Comparison of ENCODE assay signal across 9 cellular contexts in the genomic region with DNA sequence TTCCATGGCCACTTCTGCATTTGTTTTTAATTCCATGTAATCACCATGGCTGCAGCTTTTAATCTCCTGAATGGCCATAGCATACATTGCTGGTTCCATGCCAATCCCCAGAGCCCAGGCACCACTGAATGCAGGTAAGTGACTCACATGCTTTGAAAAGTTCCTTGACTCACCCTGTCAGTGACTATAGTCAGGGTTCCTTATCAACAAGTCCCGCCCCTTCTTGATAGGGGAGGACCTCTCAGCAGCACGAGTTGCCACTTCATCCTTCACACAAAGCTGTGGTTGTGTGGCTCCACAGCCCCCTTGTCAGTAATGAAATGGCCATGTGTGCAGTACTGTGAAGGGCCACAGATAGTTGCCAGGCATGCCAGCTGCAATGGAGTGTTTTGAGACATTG.
A peak's percentile ranks its signal among the peaks of the same experiment; 100 is the strongest.
DNase-seq lines count a peak whose midpoint lies in the region; ATAC-seq lines count a peak whose summit lies in the region.
"Had no signal": no experiment of that assay in that cellular context is flagged by ENCODE, and none has a peak within 500 bp of the region (broad histone marks: within the 10 kb centered on the region; RNA-seq: fewer than 3 reads in every experiment).

No MANE protein-coding gene starts in this region.

- H3K27ac ChIP-seq in epithelial cell of prostate: no peak overlapping the region
- no peak overlapping the region for H3K27ac ChIP-seq in SJCRH30
- H3K27ac ChIP-seq: KMS-11 had no signal

- H3K27me3 ChIP-seq in SJCRH30: no peaks in the 10 kb centered on the region

- DNase-seq in ELF-1 (ENCODE audit: low read depth, low spot score): peak; percentile 30
- DNase-seq in NCI-H226: peak; percentile 94
- DNase-seq in epithelial cell of prostate (ENCODE audit: low read depth, low spot score): peak; percentile 70
- DNase-seq in non-pigmented ciliary epithelial cell (ENCODE audit: low read depth): peak; percentile 72
- no peak for DNase-seq in natural killer cell treated with Interleukin-12 subunit alpha and Interleukin-12 subunit beta and Interleukin-15 and Interleukin-18, amount 100 ng/mL, for 72 hours (ENCODE audit: low spot score)
- no peak for DNase-seq in stimulated activated naive B cell treated with anti-CD40 and anti-IgM and Interleukin-4, amounts not matched to agents 10 μg/mL and 1 μg/mL and 100 μg/mL, for 72 hours
- no peak for DNase-seq in SJCRH30

- H3K4me3 Mint-ChIP-seq in natural killer cell treated with Interleukin-12 subunit alpha and Interleukin-12 subunit beta and Interleukin-15 and Interleukin-18, amount 100 ng/mL, for 72 hours: no peak overlapping the region
- no peak overlapping the region for H3K4me3 Mint-ChIP-seq in stimulated activated naive B cell treated with anti-CD40 and anti-IgM and Interleukin-4, amounts not matched to agents 10 μg/mL and 1 μg/mL and 100 μg/mL, for 72 hours

- no peak overlapping the region for H3K27ac Mint-ChIP-seq in natural killer cell treated with Interleukin-12 subunit alpha and Interleukin-12 subunit beta and Interleukin-15 and Interleukin-18, amount 100 ng/mL, for 72 hours
- H3K27ac Mint-ChIP-seq in stimulated activated naive B cell treated with anti-CD40 and anti-IgM and Interleukin-4, amounts not matched to agents 10 μg/mL and 1 μg/mL and 100 μg/mL, for 72 hours: no peak overlapping the region

- no peaks in the 10 kb centered on the region for H3K36me3 ChIP-seq in SJCRH30

- no peak for ATAC-seq in natural killer cell treated with Interleukin-12 subunit alpha and Interleukin-12 subunit beta and Interleukin-15 and Interleukin-18, amount 100 ng/mL, for 72 hours
- ATAC-seq in stimulated activated naive B cell treated with anti-CD40 and anti-IgM and Interleukin-4, amounts not matched to agents 10 μg/mL and 1 μg/mL and 100 μg/mL, for 72 hours (replicated peaks): no peak
- no peak for ATAC-seq in GM18517 (IDR thresholded peaks at IDR 0.05; ENCODE audit: unreplicated experiment)

- H3K27me3 Mint-ChIP-seq in natural killer cell treated with Interleukin-12 subunit alpha and Interleukin-12 subunit beta and Interleukin-15 and Interleukin-18, amount 100 ng/mL, for 72 hours: no peaks in the 10 kb centered on the region
- H3K27me3 Mint-ChIP-seq in stimulated activated naive B cell treated with anti-CD40 and anti-IgM and Interleukin-4, amounts not matched to agents 10 μg/mL and 1 μg/mL and 100 μg/mL, for 72 hours: no peaks in the 10 kb centered on the region

- H3K4me1 ChIP-seq in SJCRH30: no peaks in the 10 kb centered on the region

- H3K36me3 Mint-ChIP-seq in natural killer cell treated with Interleukin-12 subunit alpha and Interleukin-12 subunit beta and Interleukin-15 and Interleukin-18, amount 100 ng/mL, for 72 hours: peaks cover 9% of the 10 kb centered on the region
- no peaks in the 10 kb centered on the region for H3K36me3 Mint-ChIP-seq in stimulated activated naive B cell treated with anti-CD40 and anti-IgM and Interleukin-4, amounts not matched to agents 10 μg/mL and 1 μg/mL and 100 μg/mL, for 72 hours

- no peak overlapping the region for H3K4me3 ChIP-seq in SJCRH30

- peaks cover 17% of the 10 kb centered on the region for H3K9me3 Mint-ChIP-seq in natural killer cell treated with Interleukin-12 subunit alpha and Interleukin-12 subunit beta and Interleukin-15 and Interleukin-18, amount 100 ng/mL, for 72 hours
- H3K9me3 Mint-ChIP-seq in stimulated activated naive B cell treated with anti-CD40 and anti-IgM and Interleukin-4, amounts not matched to agents 10 μg/mL and 1 μg/mL and 100 μg/mL, for 72 hours: peaks cover 0 to 4% of the 10 kb centered on the region in 2 donors

- no peaks in the 10 kb centered on the region for H3K4me1 Mint-ChIP-seq in natural killer cell treated with Interleukin-12 subunit alpha and Interleukin-12 subunit beta and Interleukin-15 and Interleukin-18, amount 100 ng/mL, for 72 hours (ENCODE audit: low read depth in 2 of 2)
- H3K4me1 Mint-ChIP-seq in stimulated activated naive B cell treated with anti-CD40 and anti-IgM and Interleukin-4, amounts not matched to agents 10 μg/mL and 1 μg/mL and 100 μg/mL, for 72 hours: no peaks in the 10 kb centered on the region

- H3K9me3 ChIP-seq in SJCRH30 (replicated peaks): no peaks in the 10 kb centered on the region

Comparison
In these comparisons a context has a peak if more than half of its experiments do, and no peak if none do; other contexts are left out.
1. DNase-seq: peak in ELF-1 (single experiment), NCI-H226 (single experiment), epithelial cell of prostate (single experiment) and non-pigmented ciliary epithelial cell (single experiment); none in natural killer cell treated with Interleukin-12 subunit alpha and Interleukin-12 subunit beta and Interleukin-15 and Interleukin-18, amount 100 ng/mL, for 72 hours (single experiment), stimulated activated naive B cell treated with anti-CD40 and anti-IgM and Interleukin-4, amounts not matched to agents 10 μg/mL and 1 μg/mL and 100 μg/mL, for 72 hours (single experiment) and SJCRH30 (0 of 2).